ENCODE assay signal across 24 cellular contexts in genomic region chr5:38250752-38251448, GRCh38. TPM values are rescaled to one million over a fixed set of nuclear protein-coding genes. Genes with fewer than 3 reads are reported as not detected.
"Had no signal": no experiment of that assay in that cellular context is flagged by ENCODE, and none has a peak within 500 bp of the region (broad histone marks: within the 10 kb centered on the region; RNA-seq: fewer than 3 reads in every experiment).

No MANE protein-coding gene starts in this region.

- H3K27me3 ChIP-seq: adrenal gland, ovary had no signal

- H3K4me1 ChIP-seq: adrenal gland, foreskin keratinocyte, left lung, prostate gland, upper lobe of left lung had no signal

- DNase-seq: activated CD4-positive, alpha-beta T cell treated with anti-CD3 and anti-CD28 coated beads for 36 hours; activated CD4-positive, alpha-beta T cell treated with anti-CD3 and anti-CD28 coated beads, Interleukin-2, amount 50 U/mL, for 48 hours; activated CD8-positive, alpha-beta memory T cell treated with anti-CD3 and anti-CD28 coated beads, Interleukin-2, amount 50 U/mL, for 48 hours; activated naive CD4-positive, alpha-beta T cell; activated T-cell treated with anti-CD3 and anti-CD28 coated beads, Interleukin-2, amount 50 U/mL, for 4 hours; adrenal gland; effector memory CD4-positive, alpha-beta T cell; foreskin keratinocyte; immature natural killer cell; left lung; mammary epithelial cell; ovary; stimulated activated CD4-positive, alpha-beta T cell treated with anti-CD3 and anti-CD28 coated beads, Interleukin-12 subunit alpha, Interleukin-12 subunit beta, amount 100 ng/mL, for 4 hours; stimulated activated CD4-positive, alpha-beta T cell treated with anti-CD3 and anti-CD28 coated beads, Interleukin-4, amount 100 ng/mL, for 4 hours; stimulated activated naive CD8-positive, alpha-beta T cell treated with anti-CD3 and anti-CD28 coated beads, Interleukin-15, Interleukin-2, amounts not matched to agents 100 U/mL and 50 U/mL, for 24 hours; upper lobe of left lung had no signal

- H3K4me3 ChIP-seq: adrenal gland, left lung, ovary, prostate gland, upper lobe of left lung had no signal

- H3K27ac ChIP-seq: adrenal gland, foreskin keratinocyte, left lung, neutrophil, ovary, prostate gland, upper lobe of left lung had no signal

- H3K9me3 ChIP-seq: adrenal gland, left lung, neutrophil, ovary, prostate gland, upper lobe of left lung had no signal

- ATAC-seq: activated CD4-positive, alpha-beta T cell treated with anti-CD3 and anti-CD28 coated beads for 36 hours; activated T-cell treated with anti-CD3 and anti-CD28 coated beads, Interleukin-2, amount 50 U/mL, for 4 hours; foreskin keratinocyte; left lung; natural killer cell treated with Interleukin-12 subunit alpha and Interleukin-12 subunit beta and Interleukin-15 and Interleukin-18, amount 100 ng/mL, for 72 hours; stimulated activated naive CD8-positive, alpha-beta T cell treated with anti-CD3 and anti-CD28 coated beads, Interleukin-15, Interleukin-2, amounts not matched to agents 100 U/mL and 50 U/mL, for 24 hours had no signal

- FAIRE-seq: astrocyte, colon, TTC549 had no signal

- H3K36me3 ChIP-seq: adrenal gland, left lung, neutrophil, ovary, prostate gland, upper lobe of left lung had no signal

RNA-seq across cellular contexts. Expression of gene EGFLAM, which starts 7.5 kb away (rescaled TPM):
- total RNA-seq: activated CD4-positive, alpha-beta T cell treated with anti-CD3 and anti-CD28 coated beads for 36 hours; activated CD8-positive, alpha-beta memory T cell treated with anti-CD3 and anti-CD28 coated beads for 36 hours; activated T-cell treated with anti-CD3 and anti-CD28 coated beads, Interleukin-2, amount 50 U/mL, for 4 hours; activated T-helper 2 cell treated with anti-CD3 and anti-CD28 coated beads, Interferon-gamma antibody, Interleukin-2, Interleukin-4, amounts not matched to agents 10 μg/mL and 5 μg/mL and 100 μg/mL, durations not matched to agents 14 hours and 24 hours and 36 hours; natural killer cell treated with Interleukin-12 subunit alpha and Interleukin-12 subunit beta and Interleukin-15 and Interleukin-18, amount 100 ng/mL, for 72 hours had no signal
- polyA plus RNA-seq: immature natural killer cell had no signal
